Comparison of ENCODE assay signal across 8 cellular contexts in the genomic region with DNA sequence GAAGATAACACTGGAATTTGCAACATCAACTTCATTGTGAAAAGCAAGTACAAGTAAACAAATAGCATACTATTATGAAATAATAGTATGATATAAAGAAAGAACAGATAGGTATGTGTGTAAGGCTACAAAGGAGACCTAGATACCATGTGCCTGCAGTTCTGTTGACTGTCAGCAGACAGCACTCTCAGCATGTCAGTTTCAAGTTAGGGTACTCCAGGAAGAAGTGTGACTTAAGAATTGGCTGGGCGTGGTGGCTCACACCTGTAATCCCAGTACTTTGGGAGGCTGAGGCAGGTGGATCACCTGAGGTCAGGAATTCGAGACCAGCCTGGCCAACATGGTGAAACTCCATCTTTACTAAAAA. TPM values are rescaled to one million over a fixed set of nuclear protein-coding genes. Genes with fewer than 3 reads are reported as not detected.
DNase-seq lines count a peak whose midpoint lies in the region; ATAC-seq, FAIRE-seq and TF ChIP-seq lines count a peak whose summit lies in the region.
"Not testable (repeated sequence)": the region's sequence is repeated elsewhere in the genome, so short reads cannot be mapped to it uniquely, and the experiment has no call there.
"Had no signal": no experiment of that assay in that cellular context is flagged by ENCODE, and none has a peak within 500 bp of the region (broad histone marks: within the 10 kb centered on the region; RNA-seq: fewer than 3 reads in every experiment).

No MANE protein-coding gene starts in this region.

- H3K4me3 ChIP-seq in GM23248 (peak overlapping the region; percentile 34), PC-3 (ENCODE audit: low read length) (peak overlapping the region; percentile 17; the same call in 1 of the 2 replicates)
- not testable (repeated sequence) for H3K4me3 ChIP-seq in astrocyte (ENCODE audit: insufficient read depth, low read depth, low read length); fibroblast of lung (replicated peaks in 1 of 4; ENCODE audit: control extremely low read depth in 1 of 4, insufficient read depth in 1 of 4, low read depth in 3 of 4, low read length in 4 of 4); mesenchymal stem cell (ENCODE audit: insufficient read depth in 1 of 2, low read depth in 1 of 2, low read length in 2 of 2)

- H3K9me2 ChIP-seq in GM23248 (ENCODE audit: insufficient read depth); PC-3 (replicated peaks; ENCODE audit: low read length): not testable (repeated sequence)

- H3K4me2 ChIP-seq in GM23248 (ENCODE audit: unreplicated experiment) (peak overlapping the region; percentile 67), PC-3 (ENCODE audit: low read length) (peak overlapping the region; percentile 73), astrocyte (ENCODE audit: low read length) (peak overlapping the region; percentile 80), fibroblast of lung (ENCODE audit: extremely low read depth, insufficient read depth, low read length) (peak overlapping the region; percentile 5)
- H3K4me2 ChIP-seq in mesenchymal stem cell (ENCODE audit: low read length, poor library complexity, severe bottlenecking) = not testable (repeated sequence)

- TF ChIP-seq CTCF in PC-3 (conservative IDR thresholded peaks at IDR 0.05; ENCODE audit: low read depth, low read length) (peak; percentile 51), astrocyte (IDR thresholded peaks at IDR 0.05; ENCODE audit: insufficient read depth, low read depth, low read length) (peak; percentile 69), fibroblast of lung (conservative IDR thresholded peaks at IDR 0.05 in 1 of 2, IDR thresholded peaks at IDR 0.05 in 1 of 2; ENCODE audit: low read depth in 1 of 2, low read length in 2 of 2) (peak; percentile 42 to 66)

- 45 to 60% methylated on average over 2 of the region's 2 CpGs for WGBS in GM23248 (ENCODE audit: low coverage in 1 of 2, low lambda C conversion rate in 2 of 2, missing lambda C conversion rate in 2 of 2), 2 experiments
- 90% methylated on average over 2 of the region's 2 CpGs for whole genome bisulfite sequencing in mesenchymal stem cell

- H2BK5ac ChIP-seq in mesenchymal stem cell (ENCODE audit: low read depth, low read length, poor library complexity, severe bottlenecking) = not testable (repeated sequence)

- not testable (repeated sequence) for H3K9me3 Mint-ChIP-seq in astrocyte (ENCODE audit: unreplicated experiment)

- H3K4me1 ChIP-seq in GM23248 (ENCODE audit: insufficient read depth) = peaks cover 36% of the 10 kb centered on the region
- H3K4me1 ChIP-seq in PC-3 (ENCODE audit: insufficient read depth, low read length) = peaks cover 28% of the 10 kb centered on the region
- H3K4me1 ChIP-seq in astrocyte (ENCODE audit: insufficient read depth, low read length) = peaks cover 24% of the 10 kb centered on the region
- H3K4me1 ChIP-seq in fibroblast of lung (ENCODE audit: control insufficient read depth, extremely low read depth, insufficient read depth, low read length); mesenchymal stem cell (ENCODE audit: control insufficient read depth, insufficient read depth, low read depth, low read length): not testable (repeated sequence)

- H3K36me3 Mint-ChIP-seq in astrocyte (ENCODE audit: low read depth, unreplicated experiment) = not testable (repeated sequence)

- BruUV-seq in PC-3 (replicated peaks; lab: Mats Ljungman, UMichigan) = not testable (repeated sequence)

- intact Hi-C loops in PC-3 (cut with micrococcal nuclease) = loop anchor here (1.0 to 5.0 kb wide), 3 partner anchors 18 to 358 kb away; no protein-coding TSS in a partner anchor

- H3K27me3 Mint-ChIP-seq in astrocyte (ENCODE audit: low read depth, unreplicated experiment) = not testable (repeated sequence)

- H3K9me3 ChIP-seq in GM23248 (ENCODE audit: low read depth); PC-3 (ENCODE audit: low read length); astrocyte (ENCODE audit: insufficient read depth, low read depth, low read length); fibroblast of lung (ENCODE audit: control insufficient read depth, insufficient read depth, low read depth, low read length); mesenchymal stem cell (ENCODE audit: control insufficient read depth, low read length): not testable (repeated sequence)

- H3K9ac ChIP-seq in GM23248 = peak overlapping the region; percentile 28; the same call in 1 of the 2 replicates
- peak overlapping the region; percentile 58 for H3K9ac ChIP-seq in PC-3 (ENCODE audit: low read length)
- H3K9ac ChIP-seq in astrocyte (ENCODE audit: low read length) = peak overlapping the region; percentile 70
- not testable (repeated sequence) for H3K9ac ChIP-seq in fibroblast of lung (ENCODE audit: insufficient read depth, low read length); mesenchymal stem cell (ENCODE audit: low read length)

- H3K36me3 ChIP-seq in GM23248 (ENCODE audit: low read depth); PC-3 (ENCODE audit: low read depth, low read length); astrocyte (ENCODE audit: insufficient read depth, low read length); fibroblast of lung (ENCODE audit: control insufficient read depth, insufficient read depth, low read length); mesenchymal stem cell (ENCODE audit: control insufficient read depth in 1 of 2, insufficient read depth in 2 of 2, low read depth in 1 of 2, low read length in 2 of 2): not testable (repeated sequence)

- not testable (repeated sequence) for FAIRE-seq in astrocyte (lab: Jason Lieb, UNC)

- not testable (repeated sequence) for H2AK5ac ChIP-seq in mesenchymal stem cell (ENCODE audit: low read length, severe bottlenecking)

- not testable (repeated sequence) for H3K14ac ChIP-seq in mesenchymal stem cell (ENCODE audit: low read length in 2 of 2)

- CTCF ChIA-PET in PC-3 (lab: Charles Lee) = not testable (repeated sequence)

- H2BK12ac ChIP-seq in mesenchymal stem cell (ENCODE audit: low read length in 2 of 2) = not testable (repeated sequence)

- not testable (repeated sequence) for H3K4me3 Mint-ChIP-seq in astrocyte (ENCODE audit: unreplicated experiment)

- not testable (repeated sequence) for H3K4ac ChIP-seq in mesenchymal stem cell (ENCODE audit: low read depth in 1 of 2, low read length in 2 of 2)

- peaks cover 40% of the 10 kb centered on the region for H3F3A ChIP-seq in GM23248 (ENCODE audit: insufficient read depth)
- H3F3A ChIP-seq in PC-3 (ENCODE audit: low read length, unreplicated experiment) = not testable (repeated sequence)

- H3K4me1 Mint-ChIP-seq in astrocyte (ENCODE audit: low read depth, unreplicated experiment) = peaks cover 24% of the 10 kb centered on the region

- peak; percentile 15; the same call in 1 of the 2 replicates for ATAC-seq in PC-3

- peak overlapping the region; percentile 88 for H3K27ac Mint-ChIP-seq in astrocyte (ENCODE audit: unreplicated experiment)

- not testable (repeated sequence) for H3K23ac ChIP-seq in mesenchymal stem cell (ENCODE audit: low read length in 2 of 2)

- H3K79me2 ChIP-seq in GM23248 (ENCODE audit: insufficient read depth); PC-3 (ENCODE audit: low read length); astrocyte (ENCODE audit: insufficient read depth, low read length); fibroblast of lung (ENCODE audit: control insufficient read depth, insufficient read depth, low read length): not testable (repeated sequence)

- not testable (repeated sequence) for H2BK120ac ChIP-seq in mesenchymal stem cell (ENCODE audit: low read depth, low read length)

- in situ Hi-C loops in GM23248 (cut with MboI) = loop anchor here (10.0 kb wide), 1 partner anchor 386 kb away; no protein-coding TSS in a partner anchor

- H4K91ac ChIP-seq in mesenchymal stem cell (ENCODE audit: low read length) = not testable (repeated sequence)

- POLR2A ChIA-PET in PC-3 (lab: Charles Lee; ENCODE audit: unreplicated experiment) = interaction anchor here (0.7 kb wide), 1 partner anchor 19 kb away, joined by 4 read pairs; no protein-coding TSS in a partner anchor

- not testable (repeated sequence) for H4K20me1 ChIP-seq in GM23248 (ENCODE audit: insufficient read depth); PC-3 (ENCODE audit: low read length); astrocyte (ENCODE audit: insufficient read depth, low read length); fibroblast of lung (ENCODE audit: control insufficient read depth, extremely low read depth, insufficient read depth, low read length)

- not testable (repeated sequence) for H3K27me3 ChIP-seq in GM23248 (replicated peaks; ENCODE audit: insufficient read depth); PC-3 (ENCODE audit: low read length); astrocyte (ENCODE audit: insufficient read depth, low read length); fibroblast of lung (ENCODE audit: control insufficient read depth, insufficient read depth, low read length); mesenchymal stem cell (ENCODE audit: control insufficient read depth in 1 of 2, insufficient read depth in 1 of 2, low read length in 2 of 2)

- DNase-seq in COR-L47 (lab: John Stamatoyannopoulos, UW) (peak; percentile 3), GM23248 (peak; percentile 53), M059J (ENCODE audit: low read depth) (peak; percentile 67), PC-3 (peak; percentile 49), astrocyte (ENCODE audit: low read depth) (peak; percentile 62), fibroblast of lung (ENCODE audit: low read depth in 2 of 2) (peak; percentile 69 to 74), mesenchymal stem cell (peak; percentile 44)

- H2AFZ ChIP-seq in GM23248 = peak overlapping the region; percentile 8; the same call in 1 of the 2 replicates
- peak overlapping the region; percentile 56 for H2AFZ ChIP-seq in PC-3 (ENCODE audit: low read length)
- H2AFZ ChIP-seq in astrocyte (ENCODE audit: low read depth, low read length); fibroblast of lung (ENCODE audit: low read length); mesenchymal stem cell (ENCODE audit: low read depth, low read length): not testable (repeated sequence)

- H4K8ac ChIP-seq in mesenchymal stem cell (ENCODE audit: low read length) = not testable (repeated sequence)

- H3K27ac ChIP-seq in GM23248 (peak overlapping the region; percentile 86), PC-3 (ENCODE audit: low read length) (peak overlapping the region; percentile 96), astrocyte (ENCODE audit: low read depth, low read length) (peak overlapping the region; percentile 99), fibroblast of lung (ENCODE audit: insufficient read depth, low read length) (peak overlapping the region; percentile 85), mesenchymal stem cell (ENCODE audit: low read length, poor library complexity, severe bottlenecking) (peak overlapping the region; percentile 99)

- H3K79me1 ChIP-seq in mesenchymal stem cell (replicated peaks; ENCODE audit: low read length, poor library complexity, severe bottlenecking) = not testable (repeated sequence)

- not testable (repeated sequence) for H2BK15ac ChIP-seq in mesenchymal stem cell (ENCODE audit: low read depth, poor library complexity, severe bottlenecking)

- H3K18ac ChIP-seq in mesenchymal stem cell (ENCODE audit: low read depth in 1 of 2, low read length in 2 of 2) = not testable (repeated sequence)

RNA-seq across cellular contexts. Expression of a gene that starts 7.4 kb away (rescaled TPM):
- total RNA-seq in GM23248 (2014; rRNA removed; shearing (Covaris generic)) = 1.3 and 3.2 TPM in 2 replicates
- polyA plus RNA-seq in GM23248 (2016; fragmentation: Nextera tagmentation; extraction: Ambion mirVana) (0.88 and 1.7 TPM in 2 replicates), fibroblast of lung (2.3 and 6.0 TPM in 2 replicates)
- total RNA-seq in M059J (2014; rRNA removed; shearing (Covaris generic)) = 7.0 and 17.6 TPM in 2 replicates
- total RNA-seq in PC-3 (2014; rRNA removed) (2.4 TPM in 1 of 2 replicates, not detected in the other), astrocyte (6.6 and 9.3 TPM in 2 replicates), fibroblast of lung (1.3 and 5.1 TPM in 2 replicates)
- polyA plus RNA-seq in fibroblast of lung (2012) = 2.1 and 6.0 TPM in 2 replicates
- polyA minus RNA-seq in fibroblast of lung (ENCODE audit: low replicate concordance) = 6.0 and 7.2 TPM in 2 replicates
- polyA plus RNA-seq in mesenchymal stem cell (2013, experiment 1 of 2) = 6.9 TPM
- 6.9 TPM for polyA plus RNA-seq in mesenchymal stem cell (2013, experiment 2 of 2)
- total RNA-seq: CD4-positive, alpha-beta T cell had no signal

RNA-seq across cellular contexts. Expression of a gene that starts 18.2 kb away (rescaled TPM):
- total RNA-seq in GM23248 (2014; rRNA removed; shearing (Covaris generic)) = 17.3 and 24.8 TPM in 2 replicates
- polyA plus RNA-seq in GM23248 (2016; fragmentation: Nextera tagmentation; extraction: Ambion mirVana) (9.0 and 9.5 TPM in 2 replicates), fibroblast of lung (19.6 and 21.8 TPM in 2 replicates)
- 23.5 and 28.2 TPM in 2 replicates for total RNA-seq in M059J (2014; rRNA removed; shearing (Covaris generic))
- total RNA-seq in PC-3 (2014; rRNA removed) (20.4 and 23.8 TPM in 2 replicates), astrocyte (48.9 and 54.0 TPM in 2 replicates), fibroblast of lung (24.4 and 30.9 TPM in 2 replicates)
- 14.3 and 17.7 TPM in 2 replicates for polyA plus RNA-seq in fibroblast of lung (2012)
- 38.9 and 58.3 TPM in 2 replicates for polyA minus RNA-seq in fibroblast of lung (ENCODE audit: low replicate concordance)
- polyA plus RNA-seq in mesenchymal stem cell (2013, experiment 1 of 2) = 15.3 TPM
- polyA plus RNA-seq in mesenchymal stem cell (2013, experiment 2 of 2) = 16.0 TPM

Comparison
In these comparisons a context has a peak if more than half of its experiments do, and no peak if none do; other contexts are left out.
1. DNase-seq: peak in every context shown above with its lines; median percentile 72 in fibroblast of lung; 67 in M059J; 62 in astrocyte; 53 in GM23248; 49 in PC-3; 44 in mesenchymal stem cell; 3 in COR-L47.